7 cellular contexts compared by ENCODE assay signal in genomic region chr16:68529931-68530667, GRCh38. TPM values are rescaled to one million over a fixed set of nuclear protein-coding genes. Genes with fewer than 3 reads are reported as not detected.
DNase-seq lines count a peak whose midpoint lies in the region; ATAC-seq, FAIRE-seq and TF ChIP-seq lines count a peak whose summit lies in the region.

No MANE protein-coding gene starts in this region.

- peak overlapping the region; percentile 63 to 82 for H3K4me3 ChIP-seq in kidney (ENCODE audit: low read length in 2 of 2)

- no peak for FAIRE-seq in kidney (lab: Jason Lieb, UNC)

- peaks cover 5 to 10% of the 10 kb centered on the region in 2 donors for H3K4me1 ChIP-seq in kidney (ENCODE audit: control insufficient read depth in 1 of 2, insufficient read depth in 1 of 2, low read depth in 1 of 2, low read length in 2 of 2)

- no peak for TF ChIP-seq CTCF in kidney (IDR thresholded peaks at IDR 0.05; ENCODE audit: borderline replicate concordance, extremely low read depth, insufficient read depth)

- H3K9ac ChIP-seq in kidney (ENCODE audit: low read length in 2 of 2): peak overlapping the region; percentile 44 to 77

- peaks cover 20% of the 10 kb centered on the region for H3K4me1 Mint-ChIP-seq in central memory CD8-positive, alpha-beta T cell

- H3K27ac ChIP-seq in kidney (ENCODE audit: low read depth in 2 of 2, low read length in 2 of 2): peak overlapping the region in 1 of 2 donors; percentile 63

- peak overlapping the region; percentile 68 for H3K27ac Mint-ChIP-seq in central memory CD8-positive, alpha-beta T cell (ENCODE audit: low read depth)

- DNase-seq in NCI-H2196 (lab: John Stamatoyannopoulos, UW; ENCODE audit: unreplicated experiment) (peak; percentile 77), kidney (peak; percentile 96)
- peak; percentile 72 to 76 for DNase-seq in central memory CD8-positive, alpha-beta T cell (ENCODE audit: low spot score in 2 of 2)
- peak; percentile 79 to 86 for DNase-seq in stimulated activated CD4-positive, alpha-beta T cell treated with anti-CD3 and anti-CD28 coated beads, Interleukin-15, amount 100 ng/mL, for 1 hour (ENCODE audit: low read depth in 1 of 2, low spot score in 1 of 2)

- peak overlapping the region; percentile 88 for H3K4me3 Mint-ChIP-seq in central memory CD8-positive, alpha-beta T cell

- ATAC-seq in GM18502 (IDR thresholded peaks at IDR 0.05; ENCODE audit: poor library complexity, unreplicated experiment) (peak; percentile 82), HG03039 (IDR thresholded peaks at IDR 0.05; ENCODE audit: unreplicated experiment) (peak; percentile 83)
- ATAC-seq in activated CD4-positive, CD25-positive, alpha-beta regulatory T cell treated with anti-CD3 and anti-CD28 coated beads, Interleukin-2, amount 50 U/mL, for 24 hours: peak; percentile 94
- ATAC-seq in central memory CD8-positive, alpha-beta T cell (replicated peaks; ENCODE audit: extremely low read depth, poor library complexity, severe bottlenecking): peak; percentile 89

- no peaks in the 10 kb centered on the region for H3K9me3 ChIP-seq in kidney (ENCODE audit: control insufficient read depth in 1 of 2, low read length in 2 of 2)

- peaks cover 4% of the 10 kb centered on the region for H3K36me3 Mint-ChIP-seq in central memory CD8-positive, alpha-beta T cell (ENCODE audit: insufficient read depth)

- H3K27me3 Mint-ChIP-seq in central memory CD8-positive, alpha-beta T cell: no peaks in the 10 kb centered on the region

- H3K9me3 Mint-ChIP-seq in central memory CD8-positive, alpha-beta T cell: no peaks in the 10 kb centered on the region

- no peaks in the 10 kb centered on the region for H3K36me3 ChIP-seq in kidney (ENCODE audit: control insufficient read depth in 1 of 2, insufficient read depth in 2 of 2, low read length in 2 of 2)

- intact Hi-C loops in kidney (cut with DNase I): no loop called here

RNA-seq across cellular contexts. Expression of gene ZFP90, which starts 9.0 kb away (rescaled TPM):
- 30.3 TPM for total RNA-seq in kidney
- 10.9 TPM for polyA plus RNA-seq in kidney (ENCODE audit: insufficient read depth, low read depth, low replicate concordance)
